In genomic region chr6:136031982-136032381, GRCh38 we compare ENCODE assay signal across 10 cellular contexts.
DNase-seq lines count a peak whose midpoint lies in the region; ATAC-seq and TF ChIP-seq lines count a peak whose summit lies in the region.
"Had no signal": no experiment of that assay in that cellular context is flagged by ENCODE, and none has a peak within 500 bp of the region (broad histone marks: within the 10 kb centered on the region; RNA-seq: fewer than 3 reads in every experiment).

No MANE protein-coding gene starts in this region.

- no peak overlapping the region for H3K9ac ChIP-seq in Loucy (ENCODE audit: low read depth, low read length, poor library complexity, severe bottlenecking)

- H3K4me3 ChIP-seq in Loucy (ENCODE audit: low read length, poor library complexity, severe bottlenecking) (no peak overlapping the region), ovary (no peak overlapping the region)
- no peak overlapping the region for H3K4me3 ChIP-seq in effector memory CD4-positive, alpha-beta T cell (ENCODE audit: insufficient read depth, low read depth, low read length, poor library complexity, severe bottlenecking)
- H3K4me3 ChIP-seq: mucosa of descending colon had no signal

- H3K4me2 ChIP-seq in Loucy (ENCODE audit: low read depth, low read length, poor library complexity, severe bottlenecking): no peak overlapping the region

- H3K27me3 ChIP-seq in Loucy (ENCODE audit: insufficient read depth, low read length, poor library complexity, severe bottlenecking) (no peaks in the 10 kb centered on the region), ovary (no peaks in the 10 kb centered on the region)
- no peaks in the 10 kb centered on the region for H3K27me3 ChIP-seq in effector memory CD4-positive, alpha-beta T cell (replicated peaks; ENCODE audit: control insufficient read depth, insufficient read depth, low read length, poor library complexity, severe bottlenecking)

- no peaks in the 10 kb centered on the region for H3K4me1 ChIP-seq in Loucy (ENCODE audit: insufficient read depth, low read length, poor library complexity, severe bottlenecking)
- peaks cover 6% of the 10 kb centered on the region for H3K4me1 ChIP-seq in ovary (ENCODE audit: insufficient read depth)
- no peaks in the 10 kb centered on the region for H3K4me1 ChIP-seq in effector memory CD4-positive, alpha-beta T cell (ENCODE audit: control insufficient read depth, insufficient read depth, low read length, poor library complexity, severe bottlenecking)

- no peaks in the 10 kb centered on the region for H3F3A ChIP-seq in Loucy (ENCODE audit: low read depth)

- no peak for ATAC-seq in GM21529 (IDR thresholded peaks at IDR 0.05; ENCODE audit: unreplicated experiment)
- ATAC-seq: mucosa of descending colon had no signal

- no peaks in the 10 kb centered on the region for H3K79me2 ChIP-seq in Loucy (ENCODE audit: insufficient read depth, low read length)

- H3K9me2 ChIP-seq in Loucy (replicated peaks; ENCODE audit: low read depth, low read length): no peaks in the 10 kb centered on the region

- no peaks in the 10 kb centered on the region for H4K20me1 ChIP-seq in Loucy (ENCODE audit: insufficient read depth, low read length, poor library complexity, severe bottlenecking)

- H2AFZ ChIP-seq in Loucy (ENCODE audit: low read length): no peak overlapping the region

- no peak for TF ChIP-seq EP300 in ovary (IDR thresholded peaks at IDR 0.05)

- no peaks in the 10 kb centered on the region for H3K9me3 ChIP-seq in Loucy (ENCODE audit: insufficient read depth, low read depth, low read length)
- H3K9me3 ChIP-seq in ovary: no peaks in the 10 kb centered on the region
- H3K9me3 ChIP-seq in effector memory CD4-positive, alpha-beta T cell (ENCODE audit: control insufficient read depth, low read length): no peaks in the 10 kb centered on the region
- H3K9me3 ChIP-seq: mucosa of descending colon had no signal

- TF ChIP-seq POLR2A in ovary (IDR thresholded peaks at IDR 0.05): no peak

- TF ChIP-seq CTCF in GM10266 (IDR thresholded peaks at IDR 0.05; ENCODE audit: control insufficient read depth, insufficient read depth, low read depth, missing control alignments) (peak; percentile 22), Loucy (conservative IDR thresholded peaks at IDR 0.05; ENCODE audit: low read length) (peak; percentile 67), ovary (IDR thresholded peaks at IDR 0.05) (peak in 2 of 3 donors; percentile 46 to 47)

- DNase-seq in GM10266 (ENCODE audit: extremely low spot score) (peak; percentile 14), dermis microvascular lymphatic vessel endothelial cell (ENCODE audit: low read depth in 2 of 2) (peak; percentile 16 to 68), ovary (peak in 1 of 5 donors; percentile 62), T-helper 1 cell (no peak), GM19240 (ENCODE audit: insufficient read length, low spot score) (no peak)
- no peak for DNase-seq in effector memory CD4-positive, alpha-beta T cell
- DNase-seq: activated T-cell treated with anti-CD3 and anti-CD28 coated beads for 4 hours had no signal

- H3K27ac ChIP-seq in ovary: no peak overlapping the region
- no peak overlapping the region for H3K27ac ChIP-seq in effector memory CD4-positive, alpha-beta T cell (ENCODE audit: insufficient read depth, low read length, poor library complexity, severe bottlenecking)

- intact Hi-C loops in ovary (cut with DNase I): loop anchor here in 1 of 4 donors (10.0 kb wide), 1 partner anchor 133 kb away; no protein-coding TSS in a partner anchor

- H3K36me3 ChIP-seq in Loucy (ENCODE audit: insufficient read depth, low read length) (no peaks in the 10 kb centered on the region), ovary (no peaks in the 10 kb centered on the region)
- no peaks in the 10 kb centered on the region for H3K36me3 ChIP-seq in effector memory CD4-positive, alpha-beta T cell (ENCODE audit: control insufficient read depth, insufficient read depth, low read length)

Comparison
In these comparisons a context has a peak if more than half of its experiments do, and no peak if none do; other contexts are left out.
1. DNase-seq: peak in GM10266 (single experiment) and dermis microvascular lymphatic vessel endothelial cell (2 of 2); none in T-helper 1 cell (0 of 5), effector memory CD4-positive, alpha-beta T cell (0 of 3) and GM19240 (single experiment).
2. Peak in every context shown above with its lines, with median percentiles within 50 percentile points of each other: CTCF ChIP-seq.